In the genomic region with DNA sequence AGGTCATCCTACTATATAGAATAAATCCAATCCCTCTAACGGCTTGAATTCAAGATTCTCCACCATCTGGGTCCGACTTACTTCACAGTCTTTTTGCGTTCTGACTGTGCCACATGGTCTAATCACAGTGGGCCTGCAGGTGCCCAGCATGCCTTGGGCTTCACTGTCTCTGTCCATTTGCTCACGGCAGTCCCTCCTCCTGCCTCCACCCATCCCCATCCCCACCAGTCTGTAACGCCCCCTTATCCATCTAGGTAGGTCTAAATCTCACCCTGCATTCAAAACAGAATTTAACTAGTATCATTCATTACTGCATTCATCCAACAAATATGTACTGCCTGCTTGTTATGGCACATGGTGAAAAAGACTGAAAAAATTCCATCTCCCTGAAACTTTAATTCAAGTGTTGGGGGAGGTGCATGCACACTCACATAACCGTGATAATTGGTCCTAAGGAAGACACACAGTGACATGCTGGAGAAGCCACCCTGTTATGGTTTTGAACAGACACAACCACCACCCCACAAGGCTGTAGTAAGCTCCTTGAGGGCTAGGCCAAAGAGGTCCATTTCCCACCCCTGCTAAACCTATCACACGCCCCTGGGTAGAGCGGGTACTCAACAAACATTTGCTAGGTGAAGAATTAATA, we compare ENCODE assay signal across 1 cellular context.
TF ChIP-seq lines count a peak whose summit lies in the region.

No MANE protein-coding gene starts in this region.

TF ChIP-seq in HCT116, 20 proteins besides CTCF, POLR2A, EP300 and RAD21 (continued from another document):
- TF ChIP-seq, protein P1, sequence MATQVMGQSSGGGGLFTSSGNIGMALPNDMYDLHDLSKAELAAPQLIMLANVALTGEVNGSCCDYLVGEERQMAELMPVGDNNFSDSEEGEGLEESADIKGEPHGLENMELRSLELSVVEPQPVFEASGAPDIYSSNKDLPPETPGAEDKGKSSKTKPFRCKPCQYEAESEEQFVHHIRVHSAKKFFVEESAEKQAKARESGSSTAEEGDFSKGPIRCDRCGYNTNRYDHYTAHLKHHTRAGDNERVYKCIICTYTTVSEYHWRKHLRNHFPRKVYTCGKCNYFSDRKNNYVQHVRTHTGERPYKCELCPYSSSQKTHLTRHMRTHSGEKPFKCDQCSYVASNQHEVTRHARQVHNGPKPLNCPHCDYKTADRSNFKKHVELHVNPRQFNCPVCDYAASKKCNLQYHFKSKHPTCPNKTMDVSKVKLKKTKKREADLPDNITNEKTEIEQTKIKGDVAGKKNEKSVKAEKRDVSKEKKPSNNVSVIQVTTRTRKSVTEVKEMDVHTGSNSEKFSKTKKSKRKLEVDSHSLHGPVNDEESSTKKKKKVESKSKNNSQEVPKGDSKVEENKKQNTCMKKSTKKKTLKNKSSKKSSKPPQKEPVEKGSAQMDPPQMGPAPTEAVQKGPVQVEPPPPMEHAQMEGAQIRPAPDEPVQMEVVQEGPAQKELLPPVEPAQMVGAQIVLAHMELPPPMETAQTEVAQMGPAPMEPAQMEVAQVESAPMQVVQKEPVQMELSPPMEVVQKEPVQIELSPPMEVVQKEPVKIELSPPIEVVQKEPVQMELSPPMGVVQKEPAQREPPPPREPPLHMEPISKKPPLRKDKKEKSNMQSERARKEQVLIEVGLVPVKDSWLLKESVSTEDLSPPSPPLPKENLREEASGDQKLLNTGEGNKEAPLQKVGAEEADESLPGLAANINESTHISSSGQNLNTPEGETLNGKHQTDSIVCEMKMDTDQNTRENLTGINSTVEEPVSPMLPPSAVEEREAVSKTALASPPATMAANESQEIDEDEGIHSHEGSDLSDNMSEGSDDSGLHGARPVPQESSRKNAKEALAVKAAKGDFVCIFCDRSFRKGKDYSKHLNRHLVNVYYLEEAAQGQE (IDR thresholded peaks at IDR 0.05; ENCODE audit: low read depth), result no peak
- TF ChIP-seq, protein P2, sequence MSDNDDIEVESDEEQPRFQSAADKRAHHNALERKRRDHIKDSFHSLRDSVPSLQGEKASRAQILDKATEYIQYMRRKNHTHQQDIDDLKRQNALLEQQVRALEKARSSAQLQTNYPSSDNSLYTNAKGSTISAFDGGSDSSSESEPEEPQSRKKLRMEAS (IDR thresholded peaks at IDR 0.05), result no peak
